1 cellular context compared by ENCODE assay signal in the genomic region with DNA sequence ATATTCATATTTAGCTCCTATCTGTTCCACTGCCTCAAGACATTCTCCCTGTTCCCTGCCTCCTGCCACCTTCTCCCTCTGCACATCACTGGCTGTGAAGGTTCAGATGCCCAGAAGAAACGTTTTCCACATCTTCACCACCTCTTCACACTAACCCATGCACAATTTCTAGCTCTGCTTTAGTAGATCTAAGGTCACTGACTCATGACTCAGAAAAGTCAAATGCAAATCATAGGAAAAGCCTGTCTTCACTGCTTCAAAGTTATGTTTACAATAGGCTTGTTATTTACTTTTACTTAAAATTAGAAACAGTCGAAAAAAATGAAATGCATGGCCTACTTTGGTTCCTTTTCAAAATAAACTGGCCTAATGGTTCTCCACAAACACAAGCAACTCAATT.
TF ChIP-seq lines count a peak whose summit lies in the region.

No MANE protein-coding gene starts in this region.

TF ChIP-seq in IMR-90, 13 proteins besides CTCF, POLR2A, EP300 and RAD21 (continued from another document):
- TF ChIP-seq RCOR1 (IDR thresholded peaks at IDR 0.05; ENCODE audit: insufficient replicate concordance, low read length) (no peak), MAFK (IDR thresholded peaks at IDR 0.05; ENCODE audit: low read depth, low read length) (no peak), BHLHE40 (IDR thresholded peaks at IDR 0.05; ENCODE audit: low read depth, low read length) (no peak), NFE2L2 (IDR thresholded peaks at IDR 0.05; ENCODE audit: low read depth, low read length) (no peak)
TF ChIP-seq in IMR-90: peak in this region for 1.
